14 cellular contexts compared by ENCODE assay signal in the genomic region with DNA sequence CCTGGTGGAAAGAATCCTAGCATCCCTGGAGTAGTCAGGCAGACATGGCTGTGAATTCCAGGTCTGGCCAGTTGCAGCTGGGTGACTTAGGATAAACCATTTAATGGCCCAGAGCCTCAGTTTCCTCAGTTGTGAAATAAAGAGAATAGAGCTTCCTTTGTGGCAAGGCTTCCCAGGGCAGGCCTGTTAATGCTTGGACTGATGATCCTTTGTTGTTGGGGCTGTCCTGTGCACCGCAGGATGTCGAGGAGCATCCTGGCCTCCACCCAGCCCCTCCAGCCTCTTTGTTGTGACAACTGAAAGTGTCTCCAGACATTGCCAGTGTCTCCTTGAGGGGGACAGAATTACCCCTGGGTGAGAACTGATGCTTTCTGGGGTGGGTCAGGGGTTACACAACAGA. TPM values are rescaled to one million over a fixed set of nuclear protein-coding genes. Genes with fewer than 3 reads are reported as not detected.
A peak's percentile ranks its signal among the peaks of the same experiment; 100 is the strongest.
DNase-seq lines count a peak whose midpoint lies in the region; ATAC-seq and TF ChIP-seq lines count a peak whose summit lies in the region.
"Had no signal": no experiment of that assay in that cellular context is flagged by ENCODE, and none has a peak within 500 bp of the region (broad histone marks: within the 10 kb centered on the region; RNA-seq: fewer than 3 reads in every experiment).

No MANE protein-coding gene starts in this region.

- no peak for TF ChIP-seq EP300 in upper lobe of left lung (IDR thresholded peaks at IDR 0.05)

- 63 to 71% methylated on average over 2 of the region's 2 CpGs for WGBS in upper lobe of left lung, 2 donors

- TF ChIP-seq POLR2A in breast epithelium (IDR thresholded peaks at IDR 0.05) = no peak
- TF ChIP-seq POLR2A in upper lobe of left lung (IDR thresholded peaks at IDR 0.05) = no peak

- H3K36me3 Mint-ChIP-seq in MCF 10A (ENCODE audit: insufficient read depth, unreplicated experiment) (peaks cover 7% of the 10 kb centered on the region), CD14-positive monocyte (peaks cover 0 to 3% of the 10 kb centered on the region in 2 donors)
- H3K36me3 Mint-ChIP-seq: CD8-positive, alpha-beta memory T cell had no signal

- ATAC-seq in upper lobe of left lung (ENCODE audit: low FRiP score in 2 of 2) (no peak), HG02840 (IDR thresholded peaks at IDR 0.05; ENCODE audit: low FRiP score, unreplicated experiment) (no peak)

- no peak for DNase-seq in breast epithelium (ENCODE audit: low spot score in 2 of 2)
- DNase-seq in MCF 10A (ENCODE audit: unreplicated experiment) = no peak
- peak in 1 of 61 donors; percentile 48 for DNase-seq in caudate nucleus (lab: John Stamatoyannopoulos, UW)
- no peak for DNase-seq in upper lobe of left lung
- DNase-seq in activated CD4-positive, alpha-beta T cell treated with anti-CD3 and anti-CD28 coated beads for 4 hours = no peak
- no peak for DNase-seq in CD14-positive monocyte (ENCODE audit: low spot score)
- DNase-seq: CD8-positive, alpha-beta memory T cell; HFFc6; NCI-H1930; NCI-H2171 treated with DMSO at 0.1 percent for 48 hours; NCI-H774 had no signal

- no peak overlapping the region for H3K4me3 ChIP-seq in breast epithelium
- H3K4me3 ChIP-seq in muscle layer of colon (ENCODE audit: low read depth in 1 of 2, low read length in 2 of 2) = no peak overlapping the region
- no peak overlapping the region for H3K4me3 ChIP-seq in upper lobe of left lung

- H3K36me3 ChIP-seq in breast epithelium = no peaks in the 10 kb centered on the region
- peaks cover 59% of the 10 kb centered on the region for H3K36me3 ChIP-seq in muscle layer of colon (ENCODE audit: insufficient read depth, low read length)
- peaks cover 0 to 66% (median 23%) of the 10 kb centered on the region in 4 donors for H3K36me3 ChIP-seq in upper lobe of left lung

- H3K4me1 ChIP-seq in breast epithelium (peaks cover 0 to 4% of the 10 kb centered on the region in 2 donors), muscle layer of colon (ENCODE audit: insufficient read depth, low read length) (peaks cover 55% of the 10 kb centered on the region), upper lobe of left lung (peaks cover 21 to 42% (median 28%) of the 10 kb centered on the region in 4 donors)

- TF ChIP-seq CTCF in breast epithelium (IDR thresholded peaks at IDR 0.05) (no peak), MCF 10A (IDR thresholded peaks at IDR 0.05; ENCODE audit: unreplicated experiment) (no peak), upper lobe of left lung (IDR thresholded peaks at IDR 0.05) (no peak), CD14-positive monocyte (IDR thresholded peaks at IDR 0.05) (no peak)

- no peaks in the 10 kb centered on the region for H3K9me3 Mint-ChIP-seq in MCF 10A (ENCODE audit: unreplicated experiment)
- no peaks in the 10 kb centered on the region for H3K9me3 Mint-ChIP-seq in CD14-positive monocyte
- H3K9me3 Mint-ChIP-seq: CD8-positive, alpha-beta memory T cell; HFFc6 had no signal

- H3K27me3 Mint-ChIP-seq in MCF 10A (ENCODE audit: insufficient read depth, unreplicated experiment) (no peaks in the 10 kb centered on the region), CD14-positive monocyte (ENCODE audit: low read depth in 3 of 3) (peaks cover 0 to 7% (median 3%) of the 10 kb centered on the region in 3 donors)
- H3K27me3 Mint-ChIP-seq: CD8-positive, alpha-beta memory T cell had no signal

- no peak overlapping the region for H3K9ac ChIP-seq in muscle layer of colon (ENCODE audit: low read length)

- POLR2A ChIA-PET in MCF 10A (lab: Yijun Ruan, JAX) = no interaction called here

- no peak overlapping the region for H3K27ac Mint-ChIP-seq in MCF 10A (ENCODE audit: low read depth, unreplicated experiment)
- H3K27ac Mint-ChIP-seq in CD14-positive monocyte = no peak overlapping the region
- H3K27ac Mint-ChIP-seq: HFFc6 had no signal

- no peaks in the 10 kb centered on the region for H3K4me1 Mint-ChIP-seq in MCF 10A (ENCODE audit: insufficient read depth, unreplicated experiment)
- peaks cover 13% of the 10 kb centered on the region for H3K4me1 Mint-ChIP-seq in CD14-positive monocyte
- H3K4me1 Mint-ChIP-seq: CD8-positive, alpha-beta memory T cell had no signal

- no peaks in the 10 kb centered on the region for H3K27me3 ChIP-seq in breast epithelium
- no peaks in the 10 kb centered on the region for H3K27me3 ChIP-seq in muscle layer of colon (ENCODE audit: control insufficient read depth in 1 of 2, insufficient read depth in 2 of 2, low read length in 2 of 2)
- no peaks in the 10 kb centered on the region for H3K27me3 ChIP-seq in upper lobe of left lung

- CTCF ChIA-PET in MCF 10A (lab: Yijun Ruan, JAX) = interaction anchor here (0.5 to 3.3 kb wide), 7 partner anchors 8 to 988 kb away, joined by 3 to 17 read pairs (median 3); no protein-coding TSS in a partner anchor

- H3K4me3 Mint-ChIP-seq in MCF 10A (ENCODE audit: unreplicated experiment) (no peak overlapping the region), CD14-positive monocyte (no peak overlapping the region)
- H3K4me3 Mint-ChIP-seq: CD8-positive, alpha-beta memory T cell; HFFc6 had no signal

- intact Hi-C loops in breast epithelium (cut with DNase I; ENCODE audit: low total_unique reads) = no loop called here
- intact Hi-C loops in MCF 10A (cut with micrococcal nuclease) = no loop called here
- intact Hi-C loops in CD14-positive monocyte (cut with micrococcal nuclease) = no loop called here

- peak overlapping the region; percentile 50 to 55 for H3K27ac ChIP-seq in breast epithelium
- peak overlapping the region; percentile 58 for H3K27ac ChIP-seq in caudate nucleus (ENCODE audit: low read depth, low read length)
- peak overlapping the region; percentile 43 for H3K27ac ChIP-seq in muscle layer of colon (ENCODE audit: low read depth, low read length)
- peak overlapping the region in 3 of 4 donors; percentile 15 to 67 (median 64) for H3K27ac ChIP-seq in upper lobe of left lung
- H3K27ac ChIP-seq: 22Rv1 had no signal

- BruUV-seq in MCF 10A (replicated peaks; lab: Mats Ljungman, UMichigan) = no TSS peak

- H3K9me3 ChIP-seq in breast epithelium (no peaks in the 10 kb centered on the region), muscle layer of colon (ENCODE audit: low read length) (no peaks in the 10 kb centered on the region), upper lobe of left lung (no peaks in the 10 kb centered on the region)

RNA-seq across cellular contexts. Expression of a gene that starts 16.3 kb away (rescaled TPM):
- 10 to 100 TPM in 1 of 3 donors, 1 to 10 TPM in 2; 7.0 to 21.0 (median 9.2) TPM for total RNA-seq in breast epithelium
- total RNA-seq in MCF 10A (2022) = not detected in 2 replicates
- 10 to 100 TPM; 22.6 to 55.5 (median 31.4) TPM for total RNA-seq in upper lobe of left lung
- polyA plus RNA-seq in CD14-positive monocyte = 10 to 100 TPM; 35.7 to 37.1 TPM

RNA-seq across cellular contexts. Expression of a gene that starts 30.2 kb away (rescaled TPM):
- total RNA-seq in breast epithelium (10 to 100 TPM; 29.7 to 37.4 (median 31.7) TPM), MCF 10A (2022) (47.5 and 63.2 TPM in 2 replicates), upper lobe of left lung (10 to 100 TPM; 27.2 to 92.2 (median 33.1) TPM)
- polyA plus RNA-seq in CD14-positive monocyte = 10 to 100 TPM; 14.5 TPM

RNA-seq across cellular contexts. Expression of a gene that starts 31.7 kb away (rescaled TPM):
- total RNA-seq in breast epithelium (10 to 100 TPM in 2 of 3 donors, 1 to 10 TPM in 1; 8.5 to 20.5 (median 19.7) TPM), MCF 10A (2022) (55.9 and 67.3 TPM in 2 replicates), upper lobe of left lung (10 to 100 TPM; 22.0 to 96.1 (median 55.7) TPM)
- 1 to 10 TPM; 1.1 to 2.2 TPM for polyA plus RNA-seq in CD14-positive monocyte
